In genomic region chr11:122578168-122578825, GRCh38 we compare ENCODE assay signal across 16 cellular contexts.
DNase-seq lines count a peak whose midpoint lies in the region; ATAC-seq and TF ChIP-seq lines count a peak whose summit lies in the region.
"Had no signal": no experiment of that assay in that cellular context is flagged by ENCODE, and none has a peak within 500 bp of the region (broad histone marks: within the 10 kb centered on the region; RNA-seq: fewer than 3 reads in every experiment).

No MANE protein-coding gene starts in this region.

- ATAC-seq in GM23338 (no peak), foreskin keratinocyte (no peak), GM19023 (IDR thresholded peaks at IDR 0.05; ENCODE audit: unreplicated experiment) (no peak), HG02938 (IDR thresholded peaks at IDR 0.05; ENCODE audit: unreplicated experiment) (no peak)

- no peaks in the 10 kb centered on the region for H4K20me1 ChIP-seq in GM23338 (replicated peaks; ENCODE audit: insufficient read depth)

- H3K27me3 ChIP-seq in GM23338 (ENCODE audit: insufficient read depth) (no peaks in the 10 kb centered on the region), foreskin keratinocyte (no peaks in the 10 kb centered on the region)
- H3K27me3 ChIP-seq: colonic mucosa, esophagus squamous epithelium, spleen had no signal

- H3K27ac ChIP-seq in GM23338 (ENCODE audit: low read depth) (no peak overlapping the region), foreskin keratinocyte (no peak overlapping the region)
- H3K27ac ChIP-seq: colonic mucosa, esophagus squamous epithelium, spleen had no signal

- in situ Hi-C loops in SK-MEL-5 (cut with HindIII; ENCODE audit: low pct_unique_long_range_greater_than_20kb, low sequenced_read_pairs): no loop called here

- peaks cover 6% of the 10 kb centered on the region; the same call in 2 of the 3 replicates for H3K4me1 Mint-ChIP-seq in GM23338

- DNase-seq in EH (ENCODE audit: low read depth) (peak; percentile 6), GM23338 (ENCODE audit: low spot score) (peak; percentile 37), SK-MEL-5 (ENCODE audit: low read depth, low spot score) (peak; percentile 13), foreskin keratinocyte (no peak), medulla oblongata (ENCODE audit: extremely low spot score) (no peak)
- DNase-seq: activated T-cell treated with anti-CD3 and anti-CD28 coated beads, Interleukin-2, amount 50 U/mL, for 24 hours; Caco-2; colonic mucosa; esophagus squamous epithelium; mesenchymal stem cell; NCI-H1694 treated with DMSO at 0.1 percent for 48 hours; nucleus accumbens; spleen; T-helper 1 cell had no signal

- H3K9me3 Mint-ChIP-seq in GM23338: peaks cover 15% of the 10 kb centered on the region; the same call in 2 of the 3 replicates
- H3K9me3 Mint-ChIP-seq: activated T-cell treated with anti-CD3 and anti-CD28 coated beads, Interleukin-2, amount 50 U/mL, for 24 hours had no signal

- TF ChIP-seq CTCF in GM23338 (conservative IDR thresholded peaks at IDR 0.05; ENCODE audit: low read depth in 2 of 2): peak; percentile 33 to 52
- peak; percentile 27 for TF ChIP-seq CTCF in foreskin keratinocyte (conservative IDR thresholded peaks at IDR 0.05)

- H3K4me3 Mint-ChIP-seq in GM23338: no peak overlapping the region
- H3K4me3 Mint-ChIP-seq: activated T-cell treated with anti-CD3 and anti-CD28 coated beads, Interleukin-2, amount 50 U/mL, for 24 hours had no signal

- H3K4me1 ChIP-seq in GM23338 (ENCODE audit: insufficient read depth) (peaks cover 2% of the 10 kb centered on the region; the same call in 1 of the 2 replicates), foreskin keratinocyte (peaks cover 5% of the 10 kb centered on the region)
- H3K4me1 ChIP-seq: Caco-2, colonic mucosa had no signal

- no peaks in the 10 kb centered on the region for H3K36me3 ChIP-seq in GM23338 (ENCODE audit: insufficient read depth)
- H3K36me3 ChIP-seq: colonic mucosa, esophagus squamous epithelium, spleen had no signal

- peaks cover 8% of the 10 kb centered on the region; the same call in 2 of the 3 replicates for H3K36me3 Mint-ChIP-seq in GM23338 (ENCODE audit: low read depth)

- H3K79me2 ChIP-seq in GM23338 (replicated peaks; ENCODE audit: insufficient read depth): no peaks in the 10 kb centered on the region

- H2AFZ ChIP-seq in GM23338: no peak overlapping the region

- H3K27me3 Mint-ChIP-seq in GM23338 (ENCODE audit: insufficient read depth, low read depth, poor library complexity): peaks cover 4% of the 10 kb centered on the region

- H3K4me3 ChIP-seq in GM23338: no peak overlapping the region
- H3K4me3 ChIP-seq: colonic mucosa, esophagus squamous epithelium, spleen had no signal

- no peak overlapping the region for H3K4me2 ChIP-seq in GM23338

- H3K9me2 ChIP-seq in GM23338 (ENCODE audit: insufficient read depth): no peaks in the 10 kb centered on the region

- no peaks in the 10 kb centered on the region for H3F3A ChIP-seq in GM23338 (replicated peaks; ENCODE audit: low read depth)

- no peak overlapping the region for H3K27ac Mint-ChIP-seq in GM23338
- H3K27ac Mint-ChIP-seq: activated T-cell treated with anti-CD3 and anti-CD28 coated beads, Interleukin-2, amount 50 U/mL, for 24 hours had no signal

TF ChIP-seq in GM23338, 12 proteins besides CTCF, POLR2A, EP300 and RAD21:
- TF ChIP-seq EZH2 (IDR thresholded peaks at IDR 0.05; ENCODE audit: low read depth, unreplicated experiment) (no peak), ZNF114 (CRISPR knock-in tag; IDR thresholded peaks at IDR 0.05) (no peak), ZNF331 (CRISPR knock-in tag; IDR thresholded peaks at IDR 0.05; ENCODE audit: low read depth) (no peak), REST (IDR thresholded peaks at IDR 0.05; ENCODE audit: unreplicated experiment) (no peak), POLR2AphosphoS5 (IDR thresholded peaks at IDR 0.05; ENCODE audit: low read depth) (no peak), JUNB (IDR thresholded peaks at IDR 0.05; ENCODE audit: unreplicated experiment) (no peak)

Comparison
In these comparisons a context has a peak if more than half of its experiments do, and no peak if none do; other contexts are left out.
1. DNase-seq: peak in EH (single experiment), GM23338 (single experiment) and SK-MEL-5 (single experiment); none in foreskin keratinocyte (0 of 2) and medulla oblongata (single experiment).